22 cellular contexts compared by ENCODE assay signal in the genomic region with DNA sequence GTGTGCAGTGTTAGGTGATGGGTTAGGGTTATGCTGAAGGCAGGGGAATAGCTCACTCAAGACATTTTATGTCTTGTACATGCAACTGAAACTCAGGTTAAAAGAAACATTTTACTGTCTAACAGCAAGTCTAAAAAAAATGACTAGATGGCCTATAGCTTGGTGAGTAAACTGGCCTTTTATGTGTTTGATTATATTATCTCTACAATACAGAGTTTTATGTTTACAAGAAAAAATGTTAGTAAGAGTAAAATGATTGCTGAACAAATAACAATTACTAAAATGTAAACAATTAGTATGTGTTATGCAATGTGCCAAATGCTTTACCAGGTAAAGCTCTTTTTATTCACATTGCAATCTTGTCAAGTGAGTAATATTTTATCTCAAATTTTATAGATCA.
"Had no signal": no experiment of that assay in that cellular context is flagged by ENCODE, and none has a peak within 500 bp of the region (broad histone marks: within the 10 kb centered on the region; RNA-seq: fewer than 3 reads in every experiment).

No MANE protein-coding gene starts in this region.

- H3K4me3 ChIP-seq: coronary artery, dorsolateral prefrontal cortex, esophagus muscularis mucosa, gastrocnemius medialis, heart right ventricle, left lung, lower lobe of right lung, mucosa of descending colon had no signal

- FAIRE-seq: endothelial cell of umbilical vein, islet of Langerhans had no signal

- H3K27me3 ChIP-seq: dorsolateral prefrontal cortex, esophagus muscularis mucosa, gastrocnemius medialis, heart right ventricle, left lung had no signal

- H3K36me3 ChIP-seq: esophagus muscularis mucosa, gastrocnemius medialis, heart right ventricle, left lung, lower lobe of right lung had no signal

- DNase-seq: dermis blood vessel endothelial cell; dorsolateral prefrontal cortex; effector CD4-positive, alpha-beta T cell; effector memory CD4-positive, alpha-beta T cell; foreskin melanocyte; gastrocnemius medialis; glutamatergic neuron; head of caudate nucleus; heart right ventricle; hippocampal formation; left cardiac atrium; left lung; left ventricle myocardium superior; lower lobe of right lung; mesenchymal stem cell; mucosa of descending colon; naive B cell; naive thymus-derived CD8-positive, alpha-beta T cell had no signal
